11 cellular contexts compared by ENCODE assay signal in the genomic region with DNA sequence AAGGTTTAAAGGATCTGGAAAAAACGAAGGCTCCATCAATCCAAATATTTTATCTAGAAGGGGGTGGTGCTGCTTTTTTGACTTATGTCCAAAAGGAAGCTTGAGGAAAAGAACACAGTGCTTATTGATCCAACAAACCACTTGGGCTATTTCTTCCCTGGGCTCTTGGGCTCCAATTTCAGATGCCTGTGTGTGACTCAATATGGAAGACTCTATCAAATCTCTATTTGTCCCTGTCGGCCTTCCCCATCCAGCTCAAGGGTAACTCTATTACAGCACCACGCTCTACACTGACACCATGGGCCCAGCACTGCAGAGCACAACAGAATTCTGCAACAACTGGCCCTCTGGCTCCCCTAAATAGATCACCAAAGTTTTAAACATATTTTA. TPM values are rescaled to one million over a fixed set of nuclear protein-coding genes. Genes with fewer than 3 reads are reported as not detected.
DNase-seq lines count a peak whose midpoint lies in the region; ATAC-seq and TF ChIP-seq lines count a peak whose summit lies in the region.
"Had no signal": no experiment of that assay in that cellular context is flagged by ENCODE, and none has a peak within 500 bp of the region (broad histone marks: within the 10 kb centered on the region; RNA-seq: fewer than 3 reads in every experiment).

No MANE protein-coding gene starts in this region.

- H3K36me3 ChIP-seq in heart left ventricle (peaks cover 0 to 29% (median 0%) of the 10 kb centered on the region in 9 donors), urinary bladder (ENCODE audit: insufficient read depth) (no peaks in the 10 kb centered on the region)

- no peaks in the 10 kb centered on the region for H3K27me3 Mint-ChIP-seq in osteocyte (ENCODE audit: unreplicated experiment)

- no peak for DNase-seq in heart left ventricle
- no peak for DNase-seq in cardiac septum (ENCODE audit: low spot score)
- no peak for DNase-seq in coronary artery (ENCODE audit: low spot score)
- no peak for DNase-seq in osteocyte (ENCODE audit: extremely low spot score, unreplicated experiment)
- no peak for DNase-seq in NCI-H146 treated with DMSO at 0.1 percent for 48 hours (lab: John Stamatoyannopoulos, UW; ENCODE audit: unreplicated experiment)
- no peak for DNase-seq in SKM-1 treated with dmso at 0.1 percent for 144 hours (lab: John Stamatoyannopoulos, UW; ENCODE audit: unreplicated experiment)
- DNase-seq: activated T-cell treated with anti-CD3 and anti-CD28 coated beads, Interleukin-2, amount 50 U/mL, for 4 hours; central memory CD4-positive, alpha-beta T cell; NCI-H446 treated with DMSO at 0.1 percent for 48 hours had no signal

- H3K9me3 ChIP-seq in heart left ventricle, result no peaks in the 10 kb centered on the region

- H3K27ac Mint-ChIP-seq in osteocyte (ENCODE audit: unreplicated experiment), result peak overlapping the region; percentile 99

- ATAC-seq in heart left ventricle (no peak), HG02884 (IDR thresholded peaks at IDR 0.05; ENCODE audit: unreplicated experiment) (no peak)

- H3K27me3 ChIP-seq in heart left ventricle, result no peaks in the 10 kb centered on the region

- H3K4me3 ChIP-seq in heart left ventricle, result no peak overlapping the region
- no peak overlapping the region for H3K4me3 ChIP-seq in coronary artery
- H3K4me3 ChIP-seq in urinary bladder (ENCODE audit: low read depth, low read length), result no peak overlapping the region

- no peak overlapping the region for H3K4me3 Mint-ChIP-seq in osteocyte (ENCODE audit: unreplicated experiment)

- H3K27ac ChIP-seq in heart left ventricle (peak overlapping the region; percentile 22 to 97 (median 83)), coronary artery (peak overlapping the region; percentile 80 to 86), urinary bladder (ENCODE audit: low read depth) (peak overlapping the region; percentile 55)

- H3K36me3 Mint-ChIP-seq in osteocyte (ENCODE audit: unreplicated experiment), result peaks cover 17% of the 10 kb centered on the region

- intact Hi-C loops in heart left ventricle (cut with DNase I) (loop anchor here in 2 of 10 donors (5.0 to 10.0 kb wide), 2 partner anchors 36 to 51 kb away; a partner anchor contains a TSS), cardiac septum (cut with DNase I) (no loop called here)

- H3K4me1 ChIP-seq in heart left ventricle, result peaks cover 43 to 98% (median 87%) of the 10 kb centered on the region in 12 donors
- peaks cover 1% of the 10 kb centered on the region for H3K4me1 ChIP-seq in urinary bladder (ENCODE audit: insufficient read depth)

- TF ChIP-seq CTCF in heart left ventricle (IDR thresholded peaks at IDR 0.05), result no peak
- no peak for TF ChIP-seq CTCF in coronary artery (IDR thresholded peaks at IDR 0.05)
- no peak for TF ChIP-seq CTCF in osteocyte (IDR thresholded peaks at IDR 0.05)

- no peaks in the 10 kb centered on the region for H3K9me3 Mint-ChIP-seq in osteocyte (ENCODE audit: unreplicated experiment)
- H3K9me3 Mint-ChIP-seq: activated T-cell treated with anti-CD3 and anti-CD28 coated beads, Interleukin-2, amount 50 U/mL, for 4 hours had no signal

- peaks cover 86% of the 10 kb centered on the region for H3K4me1 Mint-ChIP-seq in osteocyte (ENCODE audit: unreplicated experiment)

- 48 to 60% (median 52%) methylated on average over 3 of the region's 3 CpGs for WGBS in heart left ventricle, 4 donors
- 38% methylated on average over 3 of the region's 3 CpGs for WGBS in urinary bladder

- TF ChIP-seq POLR2A in heart left ventricle (IDR thresholded peaks at IDR 0.05), result no peak

RNA-seq across cellular contexts. Expression of a gene that starts 51.7 kb away (rescaled TPM):
- total RNA-seq in heart left ventricle (100 to 1,000 TPM in 8 of 9 donors, 10 to 100 TPM in 1; 77.8 to 348 (median 237) TPM), cardiac septum (213 TPM), osteocyte (403 and 412 TPM in 2 replicates), urinary bladder (77.1 TPM)
- polyA plus RNA-seq in heart left ventricle (100 to 1,000 TPM; 228 to 255 TPM), urinary bladder (372 TPM)
